ENCODE assay signal across 1 cellular context in genomic region chr3:48436477-48436787, GRCh38.
TF ChIP-seq lines count a peak whose summit lies in the region.

No MANE protein-coding gene starts in this region.

TF ChIP-seq in HepG2, 621 proteins besides CTCF, POLR2A, EP300 and RAD21:
- TF ChIP-seq ZNF687 (CRISPR knock-in tag; IDR thresholded peaks at IDR 0.05) (peak; percentile 17; the same call in 1 of the 2 replicates), PCBP1 (IDR thresholded peaks at IDR 0.05; ENCODE audit: borderline replicate concordance, low read depth, low read length) (no peak), ZNF224 (CRISPR knock-in tag; IDR thresholded peaks at IDR 0.05) (0 out of 2 replicates have a peak, but pooled peaks have one; percentile 71)
